In genomic region chr14:25032092-25032784, GRCh38 we compare ENCODE assay signal across 11 cellular contexts. TPM values are rescaled to one million over a fixed set of nuclear protein-coding genes. Genes with fewer than 3 reads are reported as not detected.
A peak's percentile ranks its signal among the peaks of the same experiment; 100 is the strongest.
DNase-seq lines count a peak whose midpoint lies in the region; ATAC-seq and TF ChIP-seq lines count a peak whose summit lies in the region.
"Had no signal": no experiment of that assay in that cellular context is flagged by ENCODE, and none has a peak within 500 bp of the region (broad histone marks: within the 10 kb centered on the region; RNA-seq: fewer than 3 reads in every experiment).

No MANE protein-coding gene starts in this region.

- no peak overlapping the region for H3K4me3 Mint-ChIP-seq in CD14-positive monocyte

- DNase-seq in CD14-positive monocyte (ENCODE audit: low spot score), result no peak
- DNase-seq in foreskin keratinocyte, result no peak
- no peak for DNase-seq in occipital lobe (lab: John Stamatoyannopoulos, UW)
- DNase-seq in NCI-H2227 (lab: John Stamatoyannopoulos, UW; ENCODE audit: unreplicated experiment), result no peak
- no peak for DNase-seq in NCI-H345 treated with DMSO at 0.1 percent for 48 hours (lab: John Stamatoyannopoulos, UW; ENCODE audit: unreplicated experiment)
- DNase-seq: left cardiac atrium; stimulated activated naive CD4-positive, alpha-beta T cell treated with Interleukin-2 at 50 U/mL for 16 hours had no signal

- H3K79me2 ChIP-seq in OCI-LY1 (ENCODE audit: insufficient read depth, low read length), result no peaks in the 10 kb centered on the region

- H3K27ac ChIP-seq in OCI-LY1 (ENCODE audit: low read depth, low read length, poor library complexity, severe bottlenecking) (no peak overlapping the region), foreskin keratinocyte (no peak overlapping the region)

- no peak overlapping the region for H3K9ac ChIP-seq in OCI-LY1 (ENCODE audit: low read length)

- peak overlapping the region; percentile 18; the same call in 1 of the 2 replicates for H3K4me2 ChIP-seq in OCI-LY1 (ENCODE audit: low read length)

- no peak overlapping the region for H3K27ac Mint-ChIP-seq in CD14-positive monocyte
- H3K27ac Mint-ChIP-seq: activated T-helper 2 cell treated with anti-CD3 and anti-CD28 coated beads, Interferon-gamma antibody, Interleukin-2, Interleukin-4, amounts not matched to agents 10 μg/mL and 5 μg/mL and 100 μg/mL, durations not matched to agents 14 hours and 24 hours and 36 hours had no signal

- H2AFZ ChIP-seq in OCI-LY1 (ENCODE audit: low read length), result no peak overlapping the region

- no peaks in the 10 kb centered on the region for H3F3A ChIP-seq in OCI-LY1 (ENCODE audit: insufficient read depth, low read length)

- no peaks in the 10 kb centered on the region for H3K9me3 Mint-ChIP-seq in CD14-positive monocyte
- H3K9me3 Mint-ChIP-seq: activated T-helper 2 cell treated with anti-CD3 and anti-CD28 coated beads, Interferon-gamma antibody, Interleukin-2, Interleukin-4, amounts not matched to agents 10 μg/mL and 5 μg/mL and 100 μg/mL, durations not matched to agents 14 hours and 24 hours and 36 hours had no signal

- no peaks in the 10 kb centered on the region for H3K27me3 ChIP-seq in OCI-LY1 (ENCODE audit: insufficient read depth, low read length)
- no peaks in the 10 kb centered on the region for H3K27me3 ChIP-seq in foreskin keratinocyte

- ATAC-seq in GM18867 (IDR thresholded peaks at IDR 0.05; ENCODE audit: unreplicated experiment), result peak; percentile 91
- no peak for ATAC-seq in foreskin keratinocyte
- ATAC-seq in HG02981 (IDR thresholded peaks at IDR 0.05; ENCODE audit: unreplicated experiment), result no peak
- ATAC-seq: left cardiac atrium had no signal

- H3K4me3 ChIP-seq in OCI-LY1 (ENCODE audit: low read depth, low read length, poor library complexity, severe bottlenecking), result peak overlapping the region; percentile 19

- intact Hi-C loops in CD14-positive monocyte (cut with micrococcal nuclease), result no loop called here

- no peaks in the 10 kb centered on the region for H3K36me3 ChIP-seq in OCI-LY1 (ENCODE audit: insufficient read depth, low read length)

- H3K4me1 Mint-ChIP-seq in CD14-positive monocyte, result no peaks in the 10 kb centered on the region

- H3K36me3 Mint-ChIP-seq in CD14-positive monocyte, result no peaks in the 10 kb centered on the region

- H3K4me1 ChIP-seq in OCI-LY1 (ENCODE audit: insufficient read depth, low read length, severe bottlenecking) (no peaks in the 10 kb centered on the region), foreskin keratinocyte (no peaks in the 10 kb centered on the region)

- H3K9me2 ChIP-seq in OCI-LY1 (ENCODE audit: low read depth, low read length), result no peaks in the 10 kb centered on the region

- H3K27me3 Mint-ChIP-seq in CD14-positive monocyte (ENCODE audit: low read depth in 3 of 3), result peaks cover 0 to 1% (median 0%) of the 10 kb centered on the region in 3 donors

- peak; percentile 35 for TF ChIP-seq CTCF in CD14-positive monocyte (IDR thresholded peaks at IDR 0.05)
- peak; percentile 60 for TF ChIP-seq CTCF in OCI-LY1 (IDR thresholded peaks at IDR 0.05; ENCODE audit: low read length)
- peak; percentile 50 for TF ChIP-seq CTCF in foreskin keratinocyte (conservative IDR thresholded peaks at IDR 0.05)

- no peaks in the 10 kb centered on the region for H4K20me1 ChIP-seq in OCI-LY1 (ENCODE audit: insufficient read depth, low read length)

- no peaks in the 10 kb centered on the region for H3K9me3 ChIP-seq in OCI-LY1 (ENCODE audit: low read length)

RNA-seq across cellular contexts. Expression of gene STXBP6, which starts 17.7 kb away (rescaled TPM):
- polyA plus RNA-seq in CD14-positive monocyte (under 1 TPM; 0.08 to 0.25 TPM), foreskin keratinocyte (0.24 and 0.36 TPM in 2 replicates)
- total RNA-seq in foreskin keratinocyte (0.25 and 0.37 TPM in 2 replicates), occipital lobe (11.9 TPM)
- total RNA-seq: activated T-helper 2 cell treated with anti-CD3 and anti-CD28 coated beads, Interferon-gamma antibody, Interleukin-2, Interleukin-4, amounts not matched to agents 10 μg/mL and 5 μg/mL and 100 μg/mL, durations not matched to agents 14 hours and 24 hours and 36 hours had no signal
